Comparison of ENCODE assay signal across 1 cellular context in genomic region chr17:76131692-76132573, GRCh38.
A peak's percentile ranks its signal among the peaks of the same experiment; 100 is the strongest.
TF ChIP-seq lines count a peak whose summit lies in the region.

No MANE protein-coding gene starts in this region.

TF ChIP-seq in HepG2, 621 proteins besides CTCF, POLR2A, EP300 and RAD21 (continued from another document and continues in another):
- TF ChIP-seq THAP9 (CRISPR knock-in tag; IDR thresholded peaks at IDR 0.05; ENCODE audit: borderline replicate concordance) (no peak), MTA3 (CRISPR knock-in tag; IDR thresholded peaks at IDR 0.05) (no peak), KLF13 (CRISPR knock-in tag; IDR thresholded peaks at IDR 0.05) (no peak), TFAP4 (IDR thresholded peaks at IDR 0.05; ENCODE audit: borderline replicate concordance, low read depth) (no peak), ELF4 (CRISPR knock-in tag; IDR thresholded peaks at IDR 0.05; ENCODE audit: borderline replicate concordance) (no peak), ZNF775 (CRISPR knock-in tag; IDR thresholded peaks at IDR 0.05; ENCODE audit: borderline replicate concordance) (no peak), MTERF4 (CRISPR knock-in tag; IDR thresholded peaks at IDR 0.05) (0 out of 2 replicates have a peak, but pooled peaks have one; percentile 38), U2AF2 (IDR thresholded peaks at IDR 0.05; ENCODE audit: low read depth, low read length) (no peak), POGK (CRISPR knock-in tag; conservative IDR thresholded peaks at IDR 0.05) (no peak), ZBTB42 (CRISPR knock-in tag; IDR thresholded peaks at IDR 0.05) (no peak), ZNF557 (CRISPR knock-in tag; IDR thresholded peaks at IDR 0.05) (no peak), ZBTB33 (CRISPR knock-in tag; IDR thresholded peaks at IDR 0.05) (no peak), ZNF577 (CRISPR knock-in tag; IDR thresholded peaks at IDR 0.05; ENCODE audit: borderline replicate concordance, low read depth) (no peak), PHF21A (CRISPR knock-in tag; IDR thresholded peaks at IDR 0.05) (peak; percentile 57), DR1 (CRISPR knock-in tag; IDR thresholded peaks at IDR 0.05) (no peak), TBX2 (CRISPR knock-in tag; IDR thresholded peaks at IDR 0.05; ENCODE audit: borderline replicate concordance) (no peak; the same call in 1 of the 2 replicates), ARNT2 (CRISPR knock-in tag; IDR thresholded peaks at IDR 0.05; ENCODE audit: low read depth) (no peak), ZBTB7B (CRISPR knock-in tag; IDR thresholded peaks at IDR 0.05) (peak; percentile 90), ZNF331 (CRISPR knock-in tag; IDR thresholded peaks at IDR 0.05) (no peak), GATAD1 (CRISPR knock-in tag; IDR thresholded peaks at IDR 0.05) (no peak), SIN3A (IDR thresholded peaks at IDR 0.05; ENCODE audit: borderline replicate concordance, low read depth, low read length) (no peak), HHEX (CRISPR knock-in tag; IDR thresholded peaks at IDR 0.05) (no peak), ZNF660 (CRISPR knock-in tag; IDR thresholded peaks at IDR 0.05; ENCODE audit: borderline replicate concordance, low read depth) (no peak), ZNF24 (IDR thresholded peaks at IDR 0.05) (no peak), HOXA7 (CRISPR knock-in tag; IDR thresholded peaks at IDR 0.05) (no peak), YEATS2 (CRISPR knock-in tag; IDR thresholded peaks at IDR 0.05; ENCODE audit: borderline replicate concordance) (no peak), PATZ1 (CRISPR knock-in tag; IDR thresholded peaks at IDR 0.05) (peak; percentile 83), IRF2 (CRISPR knock-in tag; IDR thresholded peaks at IDR 0.05) (0 out of 2 replicates have a peak, but pooled peaks have one; percentile 12), ZNF326 (CRISPR knock-in tag; IDR thresholded peaks at IDR 0.05; ENCODE audit: borderline replicate concordance) (no peak), TEAD3 (CRISPR knock-in tag; optimal IDR thresholded peaks at IDR 0.05; ENCODE audit: borderline replicate concordance) (no peak), SRF (IDR thresholded peaks at IDR 0.05; ENCODE audit: low read depth, low read length) (no peak), ZNF33A (CRISPR knock-in tag; IDR thresholded peaks at IDR 0.05; ENCODE audit: borderline replicate concordance) (no peak), MXI1 (IDR thresholded peaks at IDR 0.05; ENCODE audit: borderline replicate concordance, low read depth, low read length) (no peak), NFIC (IDR thresholded peaks at IDR 0.05; ENCODE audit: low read length) (no peak), ATF1 (CRISPR knock-in tag; IDR thresholded peaks at IDR 0.05) (no peak), ZSCAN12 (CRISPR knock-in tag; IDR thresholded peaks at IDR 0.05) (no peak), GTF3A (CRISPR knock-in tag; conservative IDR thresholded peaks at IDR 0.05) (no peak), ZNF251 (CRISPR knock-in tag; IDR thresholded peaks at IDR 0.05) (no peak), ZNF3 (CRISPR knock-in tag; IDR thresholded peaks at IDR 0.05) (no peak), ZBTB44 (CRISPR knock-in tag; IDR thresholded peaks at IDR 0.05) (no peak), SAFB2 (CRISPR knock-in tag; IDR thresholded peaks at IDR 0.05; ENCODE audit: borderline replicate concordance, low read depth) (no peak), ZNF816 (CRISPR knock-in tag; IDR thresholded peaks at IDR 0.05; ENCODE audit: borderline replicate concordance) (no peak), NFE2L2 (IDR thresholded peaks at IDR 0.05; ENCODE audit: low read length) (no peak), ZNF431 (CRISPR knock-in tag; IDR thresholded peaks at IDR 0.05; ENCODE audit: borderline replicate concordance, low read depth) (no peak), ZNF574 (CRISPR knock-in tag; IDR thresholded peaks at IDR 0.05) (peak; percentile 16; the same call in 1 of the 2 replicates), HMG20A (CRISPR knock-in tag; IDR thresholded peaks at IDR 0.05; ENCODE audit: borderline replicate concordance) (no peak), ATF7 (IDR thresholded peaks at IDR 0.05) (no peak), ATF7 (CRISPR knock-in tag; IDR thresholded peaks at IDR 0.05) (no peak), FOXJ3 (CRISPR knock-in tag; IDR thresholded peaks at IDR 0.05; ENCODE audit: borderline replicate concordance) (no peak), TCF12 (IDR thresholded peaks at IDR 0.05) (no peak), TCF12 (CRISPR knock-in tag; IDR thresholded peaks at IDR 0.05) (no peak), RFX5 (IDR thresholded peaks at IDR 0.05; ENCODE audit: low read depth, low read length) (peak; percentile 72), ZFP36 (IDR thresholded peaks at IDR 0.05; ENCODE audit: borderline replicate concordance, low read depth, low read length, partially characterized antibody) (no peak), CREM (IDR thresholded peaks at IDR 0.05) (no peak; the same call in 1 of the 2 replicates), CREM (CRISPR knock-in tag; IDR thresholded peaks at IDR 0.05) (no peak), TRAFD1 (CRISPR knock-in tag; IDR thresholded peaks at IDR 0.05; ENCODE audit: borderline replicate concordance) (no peak), HCFC1 (IDR thresholded peaks at IDR 0.05; ENCODE audit: low read depth, low read length) (no peak), ZNF644 (CRISPR knock-in tag; IDR thresholded peaks at IDR 0.05; ENCODE audit: low read depth) (no peak), KDM5B (CRISPR knock-in tag; IDR thresholded peaks at IDR 0.05; ENCODE audit: borderline replicate concordance) (no peak)
